10 cellular contexts compared by ENCODE assay signal in the genomic region with DNA sequence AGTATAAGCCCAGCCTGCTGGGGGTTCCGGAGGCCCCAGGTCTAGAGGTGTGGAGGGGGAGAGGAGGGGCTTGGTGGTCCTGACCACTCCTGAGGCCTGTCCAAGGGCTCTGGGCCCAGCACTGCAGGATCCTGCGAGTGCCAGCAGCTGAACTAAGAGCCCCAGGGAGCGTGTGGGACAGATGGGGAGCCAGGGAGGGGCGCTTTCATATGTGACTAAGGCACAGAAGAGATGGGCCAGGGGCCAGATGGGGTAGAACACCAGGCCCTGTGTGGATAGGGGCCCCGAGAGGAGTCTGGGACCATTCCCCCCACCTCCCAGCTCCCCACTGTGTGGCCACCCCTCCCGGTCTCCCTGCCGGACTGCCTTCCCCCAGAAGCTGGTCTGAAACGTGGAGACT. TPM values are rescaled to one million over a fixed set of nuclear protein-coding genes. Genes with fewer than 3 reads are reported as not detected.
DNase-seq lines count a peak whose midpoint lies in the region; ATAC-seq and TF ChIP-seq lines count a peak whose summit lies in the region.
"Had no signal": no experiment of that assay in that cellular context is flagged by ENCODE, and none has a peak within 500 bp of the region (broad histone marks: within the 10 kb centered on the region; RNA-seq: fewer than 3 reads in every experiment).

No MANE protein-coding gene starts in this region.

- no peak for DNase-seq in GM23338 (ENCODE audit: low spot score)
- DNase-seq in WERI-Rb-1, result peak; percentile 52
- DNase-seq in right atrium auricular region (ENCODE audit: low spot score), result no peak
- DNase-seq in stimulated activated effector memory CD8-positive, alpha-beta T cell treated with anti-CD3 and anti-CD28 coated beads, Interleukin-12 subunit alpha, Interleukin-12 subunit beta, amount 100 ng/mL, for 72 hours (ENCODE audit: low spot score in 2 of 2), result no peak
- DNase-seq in head of caudate nucleus, result no peak
- DNase-seq in left colon, result no peak
- DNase-seq: KBM-7 had no signal

- H3K4me3 ChIP-seq in GM23338 (no peak overlapping the region), WERI-Rb-1 (ENCODE audit: low read depth, low read length) (no peak overlapping the region), right atrium auricular region (no peak overlapping the region)

- H4K20me1 ChIP-seq in GM23338 (replicated peaks; ENCODE audit: insufficient read depth), result no peaks in the 10 kb centered on the region

- H3K4me1 Mint-ChIP-seq in GM23338, result peaks cover 31% of the 10 kb centered on the region
- peaks cover 42% of the 10 kb centered on the region for H3K4me1 Mint-ChIP-seq in stimulated activated effector memory CD8-positive, alpha-beta T cell treated with anti-CD3 and anti-CD28 coated beads, Interleukin-12 subunit alpha, Interleukin-12 subunit beta, amount 100 ng/mL, for 72 hours

- ATAC-seq in GM23338 (no peak), GM18520 (IDR thresholded peaks at IDR 0.05; ENCODE audit: unreplicated experiment) (no peak), HG03469 (IDR thresholded peaks at IDR 0.05; ENCODE audit: unreplicated experiment) (no peak), left colon (no peak)
- ATAC-seq in stimulated activated effector memory CD8-positive, alpha-beta T cell treated with anti-CD3 and anti-CD28 coated beads, Interleukin-12 subunit alpha, Interleukin-12 subunit beta, amount 100 ng/mL, for 72 hours, result no peak

- H3K9me3 ChIP-seq in WERI-Rb-1 (ENCODE audit: severe bottlenecking) (no peaks in the 10 kb centered on the region), right atrium auricular region (no peaks in the 10 kb centered on the region)

- H3K27ac Mint-ChIP-seq in GM23338, result peak overlapping the region; percentile 62; the same call in 1 of the 2 replicates
- H3K27ac Mint-ChIP-seq in stimulated activated effector memory CD8-positive, alpha-beta T cell treated with anti-CD3 and anti-CD28 coated beads, Interleukin-12 subunit alpha, Interleukin-12 subunit beta, amount 100 ng/mL, for 72 hours, result peak overlapping the region; percentile 94
- H3K27ac Mint-ChIP-seq: stimulated activated naive CD8-positive, alpha-beta T cell treated with anti-CD3 and anti-CD28 coated beads, Interleukin-15, Interleukin-2, amounts not matched to agents 100 ng/mL and 50 ng/mL, for 24 hours had no signal

- H3K9me3 Mint-ChIP-seq in GM23338, result peaks cover 3% of the 10 kb centered on the region; the same call in 1 of the 3 replicates
- no peaks in the 10 kb centered on the region for H3K9me3 Mint-ChIP-seq in stimulated activated effector memory CD8-positive, alpha-beta T cell treated with anti-CD3 and anti-CD28 coated beads, Interleukin-12 subunit alpha, Interleukin-12 subunit beta, amount 100 ng/mL, for 72 hours
- H3K9me3 Mint-ChIP-seq: stimulated activated naive CD8-positive, alpha-beta T cell treated with anti-CD3 and anti-CD28 coated beads, Interleukin-15, Interleukin-2, amounts not matched to agents 100 ng/mL and 50 ng/mL, for 24 hours had no signal

- H3K27me3 Mint-ChIP-seq in GM23338 (ENCODE audit: insufficient read depth, low read depth, poor library complexity), result peaks cover 22% of the 10 kb centered on the region
- H3K27me3 Mint-ChIP-seq: stimulated activated naive CD8-positive, alpha-beta T cell treated with anti-CD3 and anti-CD28 coated beads, Interleukin-15, Interleukin-2, amounts not matched to agents 100 ng/mL and 50 ng/mL, for 24 hours had no signal

- no peaks in the 10 kb centered on the region for H3K79me2 ChIP-seq in GM23338 (replicated peaks; ENCODE audit: insufficient read depth)

- TF ChIP-seq CTCF in GM23338 (conservative IDR thresholded peaks at IDR 0.05; ENCODE audit: low read depth in 2 of 2) (no peak), WERI-Rb-1 (IDR thresholded peaks at IDR 0.05; ENCODE audit: low read depth, low read length) (no peak), right atrium auricular region (IDR thresholded peaks at IDR 0.05) (no peak)

- peaks cover 21% of the 10 kb centered on the region for H3K4me1 ChIP-seq in GM23338 (ENCODE audit: insufficient read depth)
- H3K4me1 ChIP-seq in right atrium auricular region, result peaks cover 0 to 36% of the 10 kb centered on the region in 2 donors

- H3K4me3 Mint-ChIP-seq in GM23338, result no peak overlapping the region
- H3K4me3 Mint-ChIP-seq in stimulated activated effector memory CD8-positive, alpha-beta T cell treated with anti-CD3 and anti-CD28 coated beads, Interleukin-12 subunit alpha, Interleukin-12 subunit beta, amount 100 ng/mL, for 72 hours, result no peak overlapping the region
- H3K4me3 Mint-ChIP-seq: stimulated activated naive CD8-positive, alpha-beta T cell treated with anti-CD3 and anti-CD28 coated beads, Interleukin-15, Interleukin-2, amounts not matched to agents 100 ng/mL and 50 ng/mL, for 24 hours had no signal

- intact Hi-C loops in head of caudate nucleus (cut with DNase I), result no loop called here
- intact Hi-C loops in left colon (cut with DNase I, micrococcal nuclease), result no loop called here

- H3K9me2 ChIP-seq in GM23338 (ENCODE audit: insufficient read depth), result no peaks in the 10 kb centered on the region

- H3K27me3 ChIP-seq in GM23338 (ENCODE audit: insufficient read depth) (no peaks in the 10 kb centered on the region), WERI-Rb-1 (ENCODE audit: insufficient read depth, low read depth, severe bottlenecking) (no peaks in the 10 kb centered on the region), right atrium auricular region (no peaks in the 10 kb centered on the region)

- H3K4me2 ChIP-seq in GM23338, result no peak overlapping the region

- peaks cover 6% of the 10 kb centered on the region for H3K36me3 Mint-ChIP-seq in GM23338 (ENCODE audit: low read depth)
- peaks cover 54% of the 10 kb centered on the region for H3K36me3 Mint-ChIP-seq in stimulated activated effector memory CD8-positive, alpha-beta T cell treated with anti-CD3 and anti-CD28 coated beads, Interleukin-12 subunit alpha, Interleukin-12 subunit beta, amount 100 ng/mL, for 72 hours

- 0 out of 2 replicates have a peak, but pooled peaks cover 17% of the 10 kb centered on the region for H3F3A ChIP-seq in GM23338 (replicated peaks; ENCODE audit: low read depth)

- H3K36me3 ChIP-seq in GM23338 (ENCODE audit: insufficient read depth) (no peaks in the 10 kb centered on the region), WERI-Rb-1 (peaks cover 17% of the 10 kb centered on the region), right atrium auricular region (peaks cover 29% of the 10 kb centered on the region)

- H3K27ac ChIP-seq in GM23338 (ENCODE audit: low read depth) (peak overlapping the region; percentile 66; the same call in 1 of the 2 replicates), WERI-Rb-1 (peak overlapping the region; percentile 81), right atrium auricular region (peak overlapping the region; percentile 88 to 91)

- no peak overlapping the region for H2AFZ ChIP-seq in GM23338

RNA-seq across cellular contexts. Expression of gene MAFF, which starts 18.4 kb away (rescaled TPM):
- 7.7 and 8.9 TPM in 2 replicates for total RNA-seq in GM23338 (2014; rRNA removed; shearing (Covaris generic))
- polyA plus RNA-seq in GM23338 (2016; fragmentation: Nextera tagmentation; extraction: Ambion mirVana), result 2.2 and 2.3 TPM in 2 replicates
- total RNA-seq in right atrium auricular region, result 10 to 100 TPM; 24.8 to 43.5 TPM
- total RNA-seq in left colon, result 10 to 100 TPM; 18.0 to 22.2 TPM

RNA-seq across cellular contexts. Expression of gene PLA2G6, which starts 38.5 kb away (rescaled TPM):
- 6.3 and 12.6 TPM in 2 replicates for total RNA-seq in GM23338 (2014; rRNA removed; shearing (Covaris generic))
- 4.5 and 5.8 TPM in 2 replicates for polyA plus RNA-seq in GM23338 (2016; fragmentation: Nextera tagmentation; extraction: Ambion mirVana)
- total RNA-seq in right atrium auricular region, result 10 to 100 TPM in 1 of 2 donors, 1 to 10 TPM in 1; 9.0 to 15.6 TPM
- total RNA-seq in left colon, result 10 to 100 TPM; 21.2 to 24.9 TPM

RNA-seq across cellular contexts. Expression of gene TMEM184B, which starts 52.6 kb away (rescaled TPM):
- 76.5 and 95.1 TPM in 2 replicates for total RNA-seq in GM23338 (2014; rRNA removed; shearing (Covaris generic))
- polyA plus RNA-seq in GM23338 (2016; fragmentation: Nextera tagmentation; extraction: Ambion mirVana), result 40.7 and 42.2 TPM in 2 replicates
- total RNA-seq in right atrium auricular region, result 10 to 100 TPM; 51.2 to 76.1 TPM
- 10 to 100 TPM; 41.9 to 48.0 TPM for total RNA-seq in left colon
